Comparison of ENCODE assay signal across 15 cellular contexts in genomic region chr5:78881884-78882283, GRCh38.
A peak's percentile ranks its signal among the peaks of the same experiment; 100 is the strongest.
DNase-seq lines count a peak whose midpoint lies in the region; ATAC-seq and TF ChIP-seq lines count a peak whose summit lies in the region.
"Had no signal": no experiment of that assay in that cellular context is flagged by ENCODE, and none has a peak within 500 bp of the region (broad histone marks: within the 10 kb centered on the region; RNA-seq: fewer than 3 reads in every experiment).

No MANE protein-coding gene starts in this region.

- intact Hi-C loops in tibial artery (cut with DNase I; ENCODE audit: low total_unique reads) = loop anchor here (10.0 kb wide), 1 partner anchor 47 kb away; no protein-coding TSS in a partner anchor

- no peaks in the 10 kb centered on the region for H3K9me2 ChIP-seq in Karpas-422 (replicated peaks; ENCODE audit: insufficient read depth, low read length)

- H2AFZ ChIP-seq in Karpas-422 (ENCODE audit: low read length) = no peak overlapping the region
- H2AFZ ChIP-seq: GM23248 had no signal

- no peaks in the 10 kb centered on the region for H3K4me1 ChIP-seq in Karpas-422 (ENCODE audit: low read length)
- H3K4me1 ChIP-seq in tibial artery = peaks cover 0 to 35% (median 13%) of the 10 kb centered on the region in 4 donors
- H3K4me1 ChIP-seq: HAP-1 had no signal

- H3K36me3 ChIP-seq in Karpas-422 (ENCODE audit: insufficient read depth, low read length) (no peaks in the 10 kb centered on the region), tibial artery (no peaks in the 10 kb centered on the region)
- H3K36me3 ChIP-seq: HAP-1 had no signal

- no peak for ATAC-seq in GM19463 (IDR thresholded peaks at IDR 0.05; ENCODE audit: unreplicated experiment)
- ATAC-seq: CD8-positive, alpha-beta T cell; HepG2 had no signal

- H3K27me3 ChIP-seq in Karpas-422 (ENCODE audit: low read length) = no peaks in the 10 kb centered on the region
- H3K27me3 ChIP-seq in tibial artery = no peaks in the 10 kb centered on the region
- H3K27me3 ChIP-seq: BLaER1 treated with 17β-estradiol and CSF1 and Interleukin-3, amounts not matched to agents 10 nM and 100 nM had no signal

- H3K9ac ChIP-seq in Karpas-422 (ENCODE audit: low read length) = no peak overlapping the region
- H3K9ac ChIP-seq: BLaER1 treated with 17β-estradiol and CSF1 and Interleukin-3, amounts not matched to agents 10 nM and 100 nM; GM23248 had no signal

- TF ChIP-seq CTCF in tibial artery (IDR thresholded peaks at IDR 0.05) = no peak

- H3K4me3 ChIP-seq in Karpas-422 (ENCODE audit: low read length) = no peak overlapping the region
- no peak overlapping the region for H3K4me3 ChIP-seq in tibial artery
- H3K4me3 ChIP-seq: BLaER1 treated with 17β-estradiol and CSF1 and Interleukin-3, amounts not matched to agents 10 nM and 100 nM; GM23248; HAP-1 had no signal

- H3K9me3 ChIP-seq in Karpas-422 (ENCODE audit: low read length) (no peaks in the 10 kb centered on the region), tibial artery (no peaks in the 10 kb centered on the region)
- H3K9me3 ChIP-seq: BLaER1 treated with 17β-estradiol and CSF1 and Interleukin-3, amounts not matched to agents 10 nM and 100 nM; HAP-1 had no signal

- no peak overlapping the region for H3K4me2 ChIP-seq in Karpas-422 (ENCODE audit: low read depth, low read length, poor library complexity, severe bottlenecking)
- H3K4me2 ChIP-seq: BLaER1 treated with 17β-estradiol and CSF1 and Interleukin-3, amounts not matched to agents 10 nM and 100 nM had no signal

- no peaks in the 10 kb centered on the region for H3K79me2 ChIP-seq in Karpas-422 (ENCODE audit: low read length)

- peak; percentile 16 for DNase-seq in ELF-1 (ENCODE audit: low read depth, low spot score)
- DNase-seq in Karpas-422 = peak; percentile 4
- DNase-seq in islet precursor cell = peak; percentile 66
- no peak for DNase-seq in tibial artery
- no peak for DNase-seq in activated gamma-delta T cell treated with Interleukin-2 at 50 U/mL for 16 hours
- no peak for DNase-seq in SHP77 treated with DMSO at 0.1 percent for 48 hours (lab: John Stamatoyannopoulos, UW)
- DNase-seq: Calu3; CD8-positive, alpha-beta T cell; DMS79 treated with DMSO at 0.1 percent for 48 hours; EL; GM23248 had no signal

- H3K27ac ChIP-seq in Karpas-422 (ENCODE audit: low read length) (no peak overlapping the region), tibial artery (peak overlapping the region; percentile 79 to 85)
- H3K27ac ChIP-seq: BLaER1 treated with 17β-estradiol and CSF1 and Interleukin-3, amounts not matched to agents 10 nM and 100 nM; GM23248 had no signal

- H4K20me1 ChIP-seq in Karpas-422 (ENCODE audit: insufficient read depth, low read depth, low read length) = no peaks in the 10 kb centered on the region

Comparison
In these comparisons a context has a peak if more than half of its experiments do, and no peak if none do; other contexts are left out.
1. DNase-seq: peak in ELF-1 (single experiment), Karpas-422 (single experiment) and islet precursor cell (single experiment); none in tibial artery (0 of 2), activated gamma-delta T cell treated with Interleukin-2 at 50 U/mL for 16 hours (single experiment) and SHP77 treated with DMSO at 0.1 percent for 48 hours (single experiment).